In the genomic region with DNA sequence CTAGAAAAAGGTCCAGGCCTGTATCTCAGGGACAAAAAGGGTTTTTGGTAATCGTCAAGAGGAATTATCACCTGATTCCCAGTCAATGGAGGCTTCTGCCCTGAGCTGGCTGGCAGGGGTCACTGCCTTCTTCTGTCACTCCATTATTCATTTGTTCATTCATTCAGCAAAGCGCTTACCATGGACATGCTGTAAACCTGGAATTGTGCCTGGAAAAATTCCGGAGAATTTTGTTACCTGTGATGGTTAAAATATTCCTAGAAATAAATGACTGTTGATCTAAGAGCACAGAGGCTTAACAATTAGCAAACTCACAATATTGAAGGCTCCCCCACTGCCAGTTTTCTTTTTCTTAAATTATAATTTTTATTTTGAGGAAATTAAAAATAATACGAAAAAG, we compare ENCODE assay signal across 30 cellular contexts.
"Had no signal": no experiment of that assay in that cellular context is flagged by ENCODE, and none has a peak within 500 bp of the region (broad histone marks: within the 10 kb centered on the region; RNA-seq: fewer than 3 reads in every experiment).

No MANE protein-coding gene starts in this region.

- H3K4me2 ChIP-seq: SK-N-SH had no signal

- ATAC-seq: activated T-helper 17 cell treated with anti-CD3 and anti-CD28 coated beads, Interleukin-2, amount 50 U/mL, for 72 hours; Panc1; Right ventricle myocardium inferior had no signal

- H3K9me3 Mint-ChIP-seq: activated CD4-positive, alpha-beta memory T cell treated with anti-CD3 and anti-CD28 coated beads for 36 hours; activated CD4-positive, alpha-beta T cell treated with anti-CD3 and anti-CD28 coated beads, Interleukin-2, amount 10 ng/mL, durations not matched to agents 7 days and 5 days; activated naive CD4-positive, alpha-beta T cell treated with anti-CD3 and anti-CD28 coated beads for 36 hours; activated T-helper 17 cell treated with anti-CD3 and anti-CD28 coated beads, Interleukin-2, amount 50 U/mL, for 72 hours had no signal

- H3K27me3 ChIP-seq: brain microvascular endothelial cell, MG63, SJCRH30 had no signal

- DNase-seq: activated CD4-positive, alpha-beta memory T cell treated with anti-CD3 and anti-CD28 coated beads for 36 hours; activated CD4-positive, alpha-beta T cell treated with anti-CD3 and anti-CD28 coated beads, Interleukin-2, amount 10 ng/mL, durations not matched to agents 7 days and 5 days; activated CD4-positive, CD25-positive, alpha-beta regulatory T cell; activated CD8-positive, alpha-beta memory T cell treated with anti-CD3 and anti-CD28 coated beads for 24 hours; activated gamma-delta T cell; activated naive CD4-positive, alpha-beta T cell treated with anti-CD3 and anti-CD28 coated beads for 36 hours; activated T-cell treated with anti-CD3 and anti-CD28 coated beads, Interleukin-2, amount 50 U/mL, for 48 hours; brain microvascular endothelial cell; KG1; MG63; MV-4-11; NCI-H1092 treated with DMSO at 0.1 percent for 48 hours; NCI-H1417 treated with DMSO at 0.1 percent for 48 hours; NCI-H1694; NCI-H2029; NCI-H2107; NCI-H2171 treated with DMSO at 0.1 percent for 48 hours; NCI-H226; NCI-H526 treated with DMSO at 0.1 percent for 48 hours; NK-92 treated with Interleukin-12 subunit alpha and Interleukin-12 subunit beta, amount 100 ng/mL, for 24 hours; OCI-M1; RPMI8226; SJCRH30; SK-N-SH; T-helper 1 cell had no signal

- H3K27me3 Mint-ChIP-seq: activated CD4-positive, alpha-beta memory T cell treated with anti-CD3 and anti-CD28 coated beads for 36 hours; activated CD4-positive, alpha-beta T cell treated with anti-CD3 and anti-CD28 coated beads, Interleukin-2, amount 10 ng/mL, durations not matched to agents 7 days and 5 days had no signal

- H3K9ac ChIP-seq: SK-N-SH had no signal

- H3K4me3 Mint-ChIP-seq: activated CD4-positive, alpha-beta memory T cell treated with anti-CD3 and anti-CD28 coated beads for 36 hours; activated CD4-positive, alpha-beta T cell treated with anti-CD3 and anti-CD28 coated beads, Interleukin-2, amount 10 ng/mL, durations not matched to agents 7 days and 5 days; activated naive CD4-positive, alpha-beta T cell treated with anti-CD3 and anti-CD28 coated beads for 36 hours; activated naive CD8-positive, alpha-beta T cell; activated T-helper 17 cell treated with anti-CD3 and anti-CD28 coated beads, Interleukin-2, amount 50 U/mL, for 72 hours had no signal

- H3K4me1 Mint-ChIP-seq: activated CD4-positive, alpha-beta T cell treated with anti-CD3 and anti-CD28 coated beads, Interleukin-2, amount 10 ng/mL, durations not matched to agents 7 days and 5 days; activated T-helper 17 cell treated with anti-CD3 and anti-CD28 coated beads, Interleukin-2, amount 50 U/mL, for 72 hours had no signal

- H3K27ac ChIP-seq: brain microvascular endothelial cell, SJCRH30, VCaP had no signal

- H3K27ac Mint-ChIP-seq: activated CD4-positive, alpha-beta memory T cell treated with anti-CD3 and anti-CD28 coated beads for 36 hours; activated CD4-positive, alpha-beta T cell treated with anti-CD3 and anti-CD28 coated beads, Interleukin-2, amount 10 ng/mL, durations not matched to agents 7 days and 5 days; activated naive CD4-positive, alpha-beta T cell treated with anti-CD3 and anti-CD28 coated beads for 36 hours; activated naive CD8-positive, alpha-beta T cell; activated T-helper 17 cell treated with anti-CD3 and anti-CD28 coated beads, Interleukin-2, amount 50 U/mL, for 72 hours had no signal

- H3K36me3 Mint-ChIP-seq: activated CD4-positive, alpha-beta memory T cell treated with anti-CD3 and anti-CD28 coated beads for 36 hours; activated naive CD8-positive, alpha-beta T cell had no signal

- H3K4me3 ChIP-seq: MG63, SJCRH30 had no signal

- H3K9me3 ChIP-seq: MG63, SJCRH30, SK-N-SH had no signal

- H3K36me3 ChIP-seq: brain microvascular endothelial cell, MG63, SJCRH30 had no signal
